In the genomic region with DNA sequence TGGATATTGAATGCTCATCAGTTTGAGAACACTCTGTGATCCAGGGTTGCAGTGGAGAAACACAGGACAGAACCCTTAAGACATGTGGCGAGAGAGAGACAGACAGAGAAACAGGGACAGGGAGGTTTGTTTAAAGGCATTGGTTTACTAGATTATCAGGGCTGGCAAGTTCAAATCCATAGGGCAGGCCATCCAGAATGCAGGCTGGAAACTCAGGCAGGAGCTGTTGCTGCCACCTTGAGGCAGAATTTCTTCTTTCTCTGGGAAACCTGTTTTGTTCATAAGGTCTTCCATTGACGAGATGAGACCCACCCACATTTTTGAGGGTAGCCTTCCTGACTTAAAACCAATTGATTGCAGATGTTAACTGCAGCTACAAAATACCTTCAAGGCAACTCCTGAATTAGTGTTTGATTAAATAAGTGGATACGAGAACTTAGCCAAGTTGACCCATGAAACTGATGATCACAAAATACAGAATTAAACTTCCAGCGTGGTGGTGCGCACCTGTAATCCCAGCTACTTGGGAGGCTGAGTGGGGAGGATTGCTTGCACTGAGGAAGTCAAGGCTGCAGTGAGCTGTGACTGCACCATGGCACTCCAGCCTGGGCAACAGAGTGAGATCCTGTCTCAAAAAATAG, we compare ENCODE assay signal across 1 cellular context.
TF ChIP-seq lines count a peak whose summit lies in the region.

No MANE protein-coding gene starts in this region.

TF ChIP-seq in H1, 55 proteins besides CTCF, POLR2A, EP300 and RAD21:
- peak; percentile 37; the same call in 1 of the 2 replicates for TF ChIP-seq TEAD4 (IDR thresholded peaks at IDR 0.05; ENCODE audit: low read depth, low read length)
- no peak for TF ChIP-seq EZH2 (IDR thresholded peaks at IDR 0.05; ENCODE audit: low read depth, low read length, severe bottlenecking)
TF ChIP-seq in H1: peak in this region for 1.
